Comparison of ENCODE assay signal across 9 cellular contexts in genomic region chr22:43262990-43263644, GRCh38.
DNase-seq lines count a peak whose midpoint lies in the region; ATAC-seq and TF ChIP-seq lines count a peak whose summit lies in the region.
"Had no signal": no experiment of that assay in that cellular context is flagged by ENCODE, and none has a peak within 500 bp of the region (broad histone marks: within the 10 kb centered on the region; RNA-seq: fewer than 3 reads in every experiment).

No MANE protein-coding gene starts in this region.

- DNase-seq in AML-193 (lab: John Stamatoyannopoulos, UW) (peak; percentile 17 to 18), HT-29 (ENCODE audit: low spot score) (peak; percentile 35), iris pigment epithelial cell (ENCODE audit: low read depth) (peak; percentile 17), upper lobe of right lung (no peak), AG08395 (ENCODE audit: low spot score) (no peak), NCI-H1436 treated with DMSO at 0.1 percent for 48 hours (lab: John Stamatoyannopoulos, UW) (no peak), G401 (ENCODE audit: low spot score) (no peak)
- peak; percentile 83 for DNase-seq in activated CD8-positive, alpha-beta memory T cell treated with anti-CD3 and anti-CD28 coated beads, Interleukin-2, amount 10 ng/mL, durations not matched to agents 7 days and 5 days

- ATAC-seq in activated CD8-positive, alpha-beta memory T cell treated with anti-CD3 and anti-CD28 coated beads, Interleukin-2, amount 10 ng/mL, durations not matched to agents 7 days and 5 days, result peak; percentile 67
- ATAC-seq in upper lobe of right lung, result peak; percentile 17

- H3K36me3 ChIP-seq in upper lobe of right lung, result no peaks in the 10 kb centered on the region

- H3K27me3 ChIP-seq in upper lobe of right lung, result no peaks in the 10 kb centered on the region

- intact Hi-C loops in upper lobe of right lung (cut with DNase I), result no loop called here

- H3K36me3 Mint-ChIP-seq in activated CD8-positive, alpha-beta memory T cell treated with anti-CD3 and anti-CD28 coated beads, Interleukin-2, amount 10 ng/mL, durations not matched to agents 7 days and 5 days, result no peaks in the 10 kb centered on the region

- H3K27ac Mint-ChIP-seq in activated CD8-positive, alpha-beta memory T cell treated with anti-CD3 and anti-CD28 coated beads, Interleukin-2, amount 10 ng/mL, durations not matched to agents 7 days and 5 days, result peak overlapping the region; percentile 92

- H3K9me3 Mint-ChIP-seq in activated CD8-positive, alpha-beta memory T cell treated with anti-CD3 and anti-CD28 coated beads, Interleukin-2, amount 10 ng/mL, durations not matched to agents 7 days and 5 days (ENCODE audit: low read depth), result no peaks in the 10 kb centered on the region

- no peaks in the 10 kb centered on the region for H3K9me3 ChIP-seq in upper lobe of right lung

- in situ Hi-C loops in G401 (cut with HindIII; ENCODE audit: low sequenced_read_pairs), result no loop called here

- CTCF ChIA-PET in activated CD8-positive, alpha-beta memory T cell treated with anti-CD3 and anti-CD28 coated beads, Interleukin-2, amount 10 ng/mL, durations not matched to agents 7 days and 5 days (lab: Charles Lee), result interaction anchor here (0.7 to 3.7 kb wide), 11 partner anchors 9 to 125 kb away, joined by 3 to 38 read pairs (median 4); no protein-coding TSS in a partner anchor

- H3K4me3 Mint-ChIP-seq in activated CD8-positive, alpha-beta memory T cell treated with anti-CD3 and anti-CD28 coated beads, Interleukin-2, amount 10 ng/mL, durations not matched to agents 7 days and 5 days, result peak overlapping the region; percentile 68

- H3K27me3 Mint-ChIP-seq in activated CD8-positive, alpha-beta memory T cell treated with anti-CD3 and anti-CD28 coated beads, Interleukin-2, amount 10 ng/mL, durations not matched to agents 7 days and 5 days, result peaks cover 4% of the 10 kb centered on the region

- peak overlapping the region; percentile 21 for H3K4me3 ChIP-seq in upper lobe of right lung
- H3K4me3 ChIP-seq: SK-N-MC had no signal

- TF ChIP-seq CTCF in upper lobe of right lung (IDR thresholded peaks at IDR 0.05), result no peak

- peaks cover 30% of the 10 kb centered on the region for H3K4me1 ChIP-seq in upper lobe of right lung

- H3K27ac ChIP-seq in upper lobe of right lung, result peak overlapping the region; percentile 52
- H3K27ac ChIP-seq: SK-N-MC had no signal

- peaks cover 31% of the 10 kb centered on the region for H3K4me1 Mint-ChIP-seq in activated CD8-positive, alpha-beta memory T cell treated with anti-CD3 and anti-CD28 coated beads, Interleukin-2, amount 10 ng/mL, durations not matched to agents 7 days and 5 days

Comparison
In these comparisons a context has a peak if more than half of its experiments do, and no peak if none do; other contexts are left out.
1. DNase-seq: peak in AML-193 (2 of 2), HT-29 (single experiment), activated CD8-positive, alpha-beta memory T cell treated with anti-CD3 and anti-CD28 coated beads, Interleukin-2, amount 10 ng/mL, durations not matched to agents 7 days and 5 days (single experiment) and iris pigment epithelial cell (single experiment); none in upper lobe of right lung (single experiment), AG08395 (single experiment), NCI-H1436 treated with DMSO at 0.1 percent for 48 hours (single experiment) and G401 (single experiment).